Comparison of ENCODE assay signal across 8 cellular contexts in the genomic region with DNA sequence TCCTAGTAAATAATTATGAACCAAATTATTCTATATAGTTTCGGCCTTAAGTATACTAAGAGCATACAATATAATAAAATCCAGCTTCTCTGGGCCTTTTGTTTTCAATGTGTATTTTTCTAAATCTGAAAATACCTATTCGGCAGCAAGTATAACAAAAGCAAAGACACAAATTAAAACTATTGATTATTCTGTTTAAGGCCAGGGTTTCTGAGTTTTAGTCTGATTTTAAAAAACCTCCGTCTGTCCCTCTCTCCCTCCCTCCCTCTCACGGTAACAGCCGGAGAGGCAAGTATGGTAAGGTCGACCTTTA. TPM values are rescaled to one million over a fixed set of nuclear protein-coding genes. Genes with fewer than 3 reads are reported as not detected.
DNase-seq lines count a peak whose midpoint lies in the region; ATAC-seq lines count a peak whose summit lies in the region.
"Had no signal": no experiment of that assay in that cellular context is flagged by ENCODE, and none has a peak within 500 bp of the region (broad histone marks: within the 10 kb centered on the region; RNA-seq: fewer than 3 reads in every experiment).

No MANE protein-coding gene starts in this region.

- H3K27me3 Mint-ChIP-seq in activated T-helper 1 cell treated with anti-CD3 and anti-CD28 coated beads, Interleukin-12 subunit alpha, Interleukin-12 subunit beta, Interleukin-2, Interleukin-4 antibody, amounts not matched to agents 30 ng/mL and 10 ng/mL and 1 ng/mL, durations not matched to agents 14 hours and 24 hours and 36 hours (ENCODE audit: insufficient read depth): peaks cover 2% of the 10 kb centered on the region
- H3K27me3 Mint-ChIP-seq in stimulated activated naive B cell treated with anti-CD40 and anti-IgM and Interleukin-4, amounts not matched to agents 10 μg/mL and 1 μg/mL and 100 μg/mL, for 72 hours: no peaks in the 10 kb centered on the region

- H3K27ac Mint-ChIP-seq in activated T-helper 1 cell treated with anti-CD3 and anti-CD28 coated beads, Interleukin-12 subunit alpha, Interleukin-12 subunit beta, Interleukin-2, Interleukin-4 antibody, amounts not matched to agents 30 ng/mL and 10 ng/mL and 1 ng/mL, durations not matched to agents 14 hours and 24 hours and 36 hours: peak overlapping the region; percentile 99
- H3K27ac Mint-ChIP-seq in stimulated activated naive B cell treated with anti-CD40 and anti-IgM and Interleukin-4, amounts not matched to agents 10 μg/mL and 1 μg/mL and 100 μg/mL, for 72 hours: peak overlapping the region; percentile 97

- no peaks in the 10 kb centered on the region for H3K9me3 ChIP-seq in iPS-15b (ENCODE audit: control insufficient read depth, insufficient read depth, low read length)

- peaks cover 27% of the 10 kb centered on the region for H3K36me3 Mint-ChIP-seq in activated T-helper 1 cell treated with anti-CD3 and anti-CD28 coated beads, Interleukin-12 subunit alpha, Interleukin-12 subunit beta, Interleukin-2, Interleukin-4 antibody, amounts not matched to agents 30 ng/mL and 10 ng/mL and 1 ng/mL, durations not matched to agents 14 hours and 24 hours and 36 hours (ENCODE audit: low read depth)
- peaks cover 17 to 19% of the 10 kb centered on the region in 2 donors for H3K36me3 Mint-ChIP-seq in stimulated activated naive B cell treated with anti-CD40 and anti-IgM and Interleukin-4, amounts not matched to agents 10 μg/mL and 1 μg/mL and 100 μg/mL, for 72 hours

- peaks cover 2% of the 10 kb centered on the region for H3K36me3 ChIP-seq in iPS-15b (ENCODE audit: control insufficient read depth, insufficient read depth, low read length)

- H3K9me3 Mint-ChIP-seq in activated T-helper 1 cell treated with anti-CD3 and anti-CD28 coated beads, Interleukin-12 subunit alpha, Interleukin-12 subunit beta, Interleukin-2, Interleukin-4 antibody, amounts not matched to agents 30 ng/mL and 10 ng/mL and 1 ng/mL, durations not matched to agents 14 hours and 24 hours and 36 hours: no peaks in the 10 kb centered on the region
- no peaks in the 10 kb centered on the region for H3K9me3 Mint-ChIP-seq in stimulated activated naive B cell treated with anti-CD40 and anti-IgM and Interleukin-4, amounts not matched to agents 10 μg/mL and 1 μg/mL and 100 μg/mL, for 72 hours

- intact Hi-C loops in activated T-helper 1 cell treated with anti-CD3 and anti-CD28 coated beads, Interleukin-12 subunit alpha, Interleukin-12 subunit beta, Interleukin-2, Interleukin-4 antibody, amounts not matched to agents 30 ng/mL and 10 ng/mL and 1 ng/mL, durations not matched to agents 14 hours and 24 hours and 36 hours (cut with micrococcal nuclease): no loop called here

- peaks cover 54% of the 10 kb centered on the region for H3K4me1 Mint-ChIP-seq in activated T-helper 1 cell treated with anti-CD3 and anti-CD28 coated beads, Interleukin-12 subunit alpha, Interleukin-12 subunit beta, Interleukin-2, Interleukin-4 antibody, amounts not matched to agents 30 ng/mL and 10 ng/mL and 1 ng/mL, durations not matched to agents 14 hours and 24 hours and 36 hours (ENCODE audit: low read depth)
- peaks cover 23 to 39% of the 10 kb centered on the region in 2 donors for H3K4me1 Mint-ChIP-seq in stimulated activated naive B cell treated with anti-CD40 and anti-IgM and Interleukin-4, amounts not matched to agents 10 μg/mL and 1 μg/mL and 100 μg/mL, for 72 hours

- DNase-seq in HT1080 (ENCODE audit: low read depth): peak; percentile 8
- DNase-seq in activated T-helper 1 cell treated with anti-CD3 and anti-CD28 coated beads, Interleukin-12 subunit alpha, Interleukin-12 subunit beta, Interleukin-2, Interleukin-4 antibody, amounts not matched to agents 30 ng/mL and 10 ng/mL and 1 ng/mL, durations not matched to agents 14 hours and 24 hours and 36 hours (ENCODE audit: low spot score): no peak
- no peak for DNase-seq in stimulated activated naive B cell treated with anti-CD40 and anti-IgM and Interleukin-4, amounts not matched to agents 10 μg/mL and 1 μg/mL and 100 μg/mL, for 72 hours
- no peak for DNase-seq in C1 segment of cervical spinal cord (lab: John Stamatoyannopoulos, UW)
- DNase-seq in NOMO-1 treated with DMSO at 0.1 percent for 48 hours (lab: John Stamatoyannopoulos, UW; ENCODE audit: unreplicated experiment): no peak
- no peak for DNase-seq in NCI-H2171 (lab: John Stamatoyannopoulos, UW)

- H3K4me1 ChIP-seq in iPS-15b (ENCODE audit: control insufficient read depth, insufficient read depth, low read length): no peaks in the 10 kb centered on the region

- ATAC-seq in stimulated activated naive B cell treated with anti-CD40 and anti-IgM and Interleukin-4, amounts not matched to agents 10 μg/mL and 1 μg/mL and 100 μg/mL, for 72 hours (replicated peaks): no peak

- peak overlapping the region; percentile 100 for H3K4me3 Mint-ChIP-seq in activated T-helper 1 cell treated with anti-CD3 and anti-CD28 coated beads, Interleukin-12 subunit alpha, Interleukin-12 subunit beta, Interleukin-2, Interleukin-4 antibody, amounts not matched to agents 30 ng/mL and 10 ng/mL and 1 ng/mL, durations not matched to agents 14 hours and 24 hours and 36 hours
- H3K4me3 Mint-ChIP-seq in stimulated activated naive B cell treated with anti-CD40 and anti-IgM and Interleukin-4, amounts not matched to agents 10 μg/mL and 1 μg/mL and 100 μg/mL, for 72 hours: peak overlapping the region; percentile 96 to 99

- H3K27me3 ChIP-seq in iPS-15b (ENCODE audit: control insufficient read depth, insufficient read depth, low read length): no peaks in the 10 kb centered on the region

- peak overlapping the region; percentile 84 for H3K9ac ChIP-seq in iPS-15b (ENCODE audit: low read depth, low read length)

- peak overlapping the region; percentile 97 for H3K4me3 ChIP-seq in iPS-15b (ENCODE audit: low read depth, low read length)

RNA-seq across cellular contexts. Expression of a gene that starts 1.5 kb away (rescaled TPM):
- total RNA-seq in HT1080 (2014; rRNA removed; shearing (Covaris generic)): 2.8 and 15.0 TPM in 2 replicates
- 14.3 and 14.9 TPM in 2 replicates for polyA plus RNA-seq in HT1080 (2015; cell fraction: cytosol; rRNA removed)
- 15.8 and 19.0 TPM in 2 replicates for polyA plus RNA-seq in HT1080 (2015; cell fraction: nucleus; rRNA removed)
- total RNA-seq in activated T-helper 1 cell treated with anti-CD3 and anti-CD28 coated beads, Interleukin-12 subunit alpha, Interleukin-12 subunit beta, Interleukin-2, Interleukin-4 antibody, amounts not matched to agents 30 ng/mL and 10 ng/mL and 1 ng/mL, durations not matched to agents 14 hours and 24 hours and 36 hours: 29.6 and 35.5 TPM in 2 replicates

RNA-seq across cellular contexts. Expression of a gene that starts 29.3 kb away (rescaled TPM):
- total RNA-seq in HT1080 (2014; rRNA removed; shearing (Covaris generic)): not detected in 2 replicates
- polyA plus RNA-seq in HT1080 (2015; cell fraction: cytosol; rRNA removed): not detected in 2 replicates
- polyA plus RNA-seq in HT1080 (2015; cell fraction: nucleus; rRNA removed): 0.12 TPM in 1 of 2 replicates, not detected in the other
- total RNA-seq in activated T-helper 1 cell treated with anti-CD3 and anti-CD28 coated beads, Interleukin-12 subunit alpha, Interleukin-12 subunit beta, Interleukin-2, Interleukin-4 antibody, amounts not matched to agents 30 ng/mL and 10 ng/mL and 1 ng/mL, durations not matched to agents 14 hours and 24 hours and 36 hours: not detected in 2 replicates
- total RNA-seq: LHCN-M2 had no signal
